25 cellular contexts compared by ENCODE assay signal in genomic region chr4:160370046-160370445, GRCh38.
DNase-seq lines count a peak whose midpoint lies in the region; ATAC-seq and TF ChIP-seq lines count a peak whose summit lies in the region.
"Had no signal": no experiment of that assay in that cellular context is flagged by ENCODE, and none has a peak within 500 bp of the region (broad histone marks: within the 10 kb centered on the region; RNA-seq: fewer than 3 reads in every experiment).

No MANE protein-coding gene starts in this region.

- no peaks in the 10 kb centered on the region for H3K9me3 Mint-ChIP-seq in CD14-positive monocyte
- H3K9me3 Mint-ChIP-seq: activated CD4-positive, alpha-beta memory T cell treated with anti-CD3 and anti-CD28 coated beads, Interleukin-2, amount 10 ng/mL, durations not matched to agents 7 days and 5 days; IgD-negative memory B cell had no signal

- H3K27ac Mint-ChIP-seq in CD14-positive monocyte, result no peak overlapping the region
- H3K27ac Mint-ChIP-seq: activated CD4-positive, alpha-beta memory T cell treated with anti-CD3 and anti-CD28 coated beads, Interleukin-2, amount 10 ng/mL, durations not matched to agents 7 days and 5 days; activated naive CD8-positive, alpha-beta T cell; activated T-helper 17 cell treated with anti-CD3 and anti-CD28 coated beads, Interleukin-2, amount 50 U/mL, for 72 hours; IgD-negative memory B cell; stimulated activated naive B cell treated with anti-CD40 and anti-IgM and Interleukin-4, amounts not matched to agents 10 μg/mL and 1 μg/mL and 100 μg/mL, for 72 hours had no signal

- no peak overlapping the region for H3K4me3 Mint-ChIP-seq in CD14-positive monocyte
- H3K4me3 Mint-ChIP-seq: activated CD4-positive, alpha-beta memory T cell treated with anti-CD3 and anti-CD28 coated beads, Interleukin-2, amount 10 ng/mL, durations not matched to agents 7 days and 5 days; activated naive CD8-positive, alpha-beta T cell; activated T-helper 17 cell treated with anti-CD3 and anti-CD28 coated beads, Interleukin-2, amount 50 U/mL, for 72 hours; IgD-negative memory B cell; stimulated activated naive B cell treated with anti-CD40 and anti-IgM and Interleukin-4, amounts not matched to agents 10 μg/mL and 1 μg/mL and 100 μg/mL, for 72 hours had no signal

- TF ChIP-seq CTCF in kidney epithelial cell (IDR thresholded peaks at IDR 0.05; ENCODE audit: insufficient read depth, low read length, poor library complexity, severe bottlenecking), result no peak
- TF ChIP-seq CTCF in CD14-positive monocyte (IDR thresholded peaks at IDR 0.05), result no peak

- H3K27me3 Mint-ChIP-seq in CD14-positive monocyte (ENCODE audit: low read depth in 3 of 3), result no peaks in the 10 kb centered on the region
- H3K27me3 Mint-ChIP-seq: activated CD4-positive, alpha-beta memory T cell treated with anti-CD3 and anti-CD28 coated beads, Interleukin-2, amount 10 ng/mL, durations not matched to agents 7 days and 5 days; activated naive CD8-positive, alpha-beta T cell; activated T-helper 17 cell treated with anti-CD3 and anti-CD28 coated beads, Interleukin-2, amount 50 U/mL, for 72 hours; IgD-negative memory B cell; stimulated activated naive B cell treated with anti-CD40 and anti-IgM and Interleukin-4, amounts not matched to agents 10 μg/mL and 1 μg/mL and 100 μg/mL, for 72 hours had no signal

- intact Hi-C loops in CD14-positive monocyte (cut with micrococcal nuclease), result no loop called here

- ATAC-seq in HG03571 (IDR thresholded peaks at IDR 0.05; ENCODE audit: unreplicated experiment), result no peak
- ATAC-seq in GM18870 (IDR thresholded peaks at IDR 0.05; ENCODE audit: unreplicated experiment), result no peak
- ATAC-seq: activated T-helper 17 cell treated with anti-CD3 and anti-CD28 coated beads, Interleukin-2, amount 50 U/mL, for 72 hours; right lobe of liver; stimulated activated naive B cell treated with anti-CD40 and anti-IgM and Interleukin-4, amounts not matched to agents 10 μg/mL and 1 μg/mL and 100 μg/mL, for 72 hours had no signal

- H3K4me3 ChIP-seq in kidney epithelial cell (ENCODE audit: low read depth, low read length), result no peak overlapping the region
- H3K4me3 ChIP-seq: lung, right lobe of liver, suprapubic skin had no signal

- no peaks in the 10 kb centered on the region for H3K36me3 ChIP-seq in kidney epithelial cell (ENCODE audit: control insufficient read depth, insufficient read depth, low read length)
- H3K36me3 ChIP-seq: right lobe of liver, suprapubic skin had no signal

- no peaks in the 10 kb centered on the region for H3K27me3 ChIP-seq in kidney epithelial cell (ENCODE audit: control insufficient read depth, insufficient read depth, low read length)
- H3K27me3 ChIP-seq: right lobe of liver, suprapubic skin had no signal

- no peaks in the 10 kb centered on the region for H3K4me1 Mint-ChIP-seq in CD14-positive monocyte
- H3K4me1 Mint-ChIP-seq: activated CD4-positive, alpha-beta memory T cell treated with anti-CD3 and anti-CD28 coated beads, Interleukin-2, amount 10 ng/mL, durations not matched to agents 7 days and 5 days; activated T-helper 17 cell treated with anti-CD3 and anti-CD28 coated beads, Interleukin-2, amount 50 U/mL, for 72 hours; IgD-negative memory B cell; stimulated activated naive B cell treated with anti-CD40 and anti-IgM and Interleukin-4, amounts not matched to agents 10 μg/mL and 1 μg/mL and 100 μg/mL, for 72 hours had no signal

- H3K36me3 Mint-ChIP-seq in CD14-positive monocyte, result no peaks in the 10 kb centered on the region
- H3K36me3 Mint-ChIP-seq: activated naive CD8-positive, alpha-beta T cell; IgD-negative memory B cell; stimulated activated naive B cell treated with anti-CD40 and anti-IgM and Interleukin-4, amounts not matched to agents 10 μg/mL and 1 μg/mL and 100 μg/mL, for 72 hours had no signal

- DNase-seq in NCI-H748 (lab: John Stamatoyannopoulos, UW; ENCODE audit: unreplicated experiment), result peak; percentile 3
- DNase-seq in NCI-H748 treated with DMSO at 0.1 percent for 48 hours (lab: John Stamatoyannopoulos, UW), result no peak
- DNase-seq in astrocyte of the hippocampus (ENCODE audit: low read depth, low spot score), result peak; percentile 45
- DNase-seq in kidney epithelial cell (ENCODE audit: low read depth), result peak; percentile 53
- DNase-seq in retina, result no peak
- no peak for DNase-seq in CD14-positive monocyte (ENCODE audit: low spot score)
- DNase-seq: activated CD4-positive, alpha-beta memory T cell treated with anti-CD3 and anti-CD28 coated beads, Interleukin-2, amount 10 ng/mL, durations not matched to agents 7 days and 5 days; activated CD4-positive, alpha-beta T cell treated with anti-CD3 and anti-CD28 coated beads for 1 hour; aorta; cerebellar nuclear complex; EL; head of caudate nucleus; kidney glomerular epithelial cell; NCI-H2029; NCI-H82; right lobe of liver; stimulated activated naive B cell treated with anti-CD40 and anti-IgM and Interleukin-4, amounts not matched to agents 10 μg/mL and 1 μg/mL and 100 μg/mL, for 72 hours; T-helper 1 cell had no signal

Comparison
In these comparisons a context has a peak if more than half of its experiments do, and no peak if none do; other contexts are left out.
1. DNase-seq: peak in NCI-H748 (single experiment), astrocyte of the hippocampus (single experiment) and kidney epithelial cell (single experiment); none in NCI-H748 treated with DMSO at 0.1 percent for 48 hours (single experiment), retina (single experiment) and CD14-positive monocyte (single experiment).